18 cellular contexts compared by ENCODE assay signal in genomic region chr3:197527569-197527968, GRCh38.
"Had no signal": no experiment of that assay in that cellular context is flagged by ENCODE, and none has a peak within 500 bp of the region (broad histone marks: within the 10 kb centered on the region; RNA-seq: fewer than 3 reads in every experiment).

No MANE protein-coding gene starts in this region.

- H3K4me3 Mint-ChIP-seq: naive thymus-derived CD4-positive, alpha-beta T cell; nephron progenitor cell had no signal

- H3K27ac ChIP-seq: dorsolateral prefrontal cortex, epithelial cell of prostate, heart left ventricle, neutrophil, sigmoid colon, stomach had no signal

- H3K4me3 ChIP-seq: dorsolateral prefrontal cortex, heart left ventricle, lung, sigmoid colon, skin epidermis, stomach had no signal

- H3K27ac Mint-ChIP-seq: nephron progenitor cell had no signal

- ATAC-seq: heart left ventricle; left colon; left ventricle myocardium superior; naive thymus-derived CD4-positive, alpha-beta T cell had no signal

- H3K27me3 Mint-ChIP-seq: naive thymus-derived CD4-positive, alpha-beta T cell had no signal

- H3K27me3 ChIP-seq: dorsolateral prefrontal cortex, heart left ventricle, neutrophil, sigmoid colon, stomach had no signal

- H3K4me1 ChIP-seq: heart left ventricle, sigmoid colon had no signal

- DNase-seq: cortex of kidney; dorsolateral prefrontal cortex; effector CD8-positive, alpha-beta T cell; heart left ventricle; hippocampal formation; left colon; left ventricle myocardium superior; naive thymus-derived CD4-positive, alpha-beta T cell; nephron progenitor cell; sigmoid colon; stimulated activated CD4-positive, alpha-beta T cell treated with anti-CD3 and anti-CD28 coated beads, Interleukin-12 subunit alpha, Interleukin-12 subunit beta, amount 100 ng/mL, for 4 hours; stimulated activated naive CD4-positive, alpha-beta T cell; stomach; substantia nigra had no signal

- H3K9me3 ChIP-seq: heart left ventricle, neutrophil, sigmoid colon, stomach had no signal

- H3K9me3 Mint-ChIP-seq: naive thymus-derived CD4-positive, alpha-beta T cell; nephron progenitor cell had no signal
